In the genomic region with DNA sequence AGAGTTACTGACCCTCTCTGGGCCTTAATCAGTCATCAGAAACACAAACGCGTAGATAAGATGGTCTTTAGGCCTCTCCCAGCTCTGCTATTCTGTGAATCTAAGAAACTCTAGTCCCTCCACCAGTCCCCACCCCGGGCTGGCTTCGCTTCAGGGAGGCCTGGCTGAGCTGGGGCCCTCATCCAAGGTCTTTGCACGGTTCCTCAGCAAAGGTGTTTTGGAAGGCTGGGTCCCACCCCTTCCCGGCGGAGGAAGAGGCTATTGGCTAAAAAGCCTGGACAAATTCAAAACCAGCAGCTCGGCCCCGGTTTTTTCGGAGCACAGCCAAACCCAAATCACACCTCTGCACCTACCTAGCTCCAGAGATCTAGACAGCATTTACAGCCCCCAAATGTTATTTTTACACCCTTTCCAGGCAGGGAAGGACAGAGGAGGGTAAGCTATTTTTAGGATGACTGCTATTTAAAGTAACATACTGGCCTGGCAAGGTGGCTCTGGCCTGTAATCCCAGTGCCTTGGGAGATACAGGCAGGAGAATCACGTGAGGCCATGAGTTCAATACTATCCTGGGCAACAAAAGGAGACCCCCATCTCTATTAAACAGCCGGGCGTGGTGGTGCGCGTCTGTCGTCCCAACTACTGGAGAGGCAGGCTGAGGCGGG, we compare ENCODE assay signal across 8 cellular contexts. TPM values are rescaled to one million over a fixed set of nuclear protein-coding genes. Genes with fewer than 3 reads are reported as not detected.
A peak's percentile ranks its signal among the peaks of the same experiment; 100 is the strongest.
DNase-seq lines count a peak whose midpoint lies in the region; ATAC-seq, FAIRE-seq and TF ChIP-seq lines count a peak whose summit lies in the region.

No MANE protein-coding gene starts in this region.

- SMC1A ChIA-PET in GM12878 (lab: Charles Lee; ENCODE audit: uncharacterized antibody, unreplicated experiment) = interaction anchor here (0.7 to 3.3 kb wide), 18 partner anchors 12 to 333 kb away, joined by 3 to 64 read pairs (median 3); no protein-coding TSS in a partner anchor

- whole genome bisulfite sequencing in GM12878 (ENCODE audit: insufficient coverage, insufficient replicate concordance, low lambda C conversion rate, missing lambda C conversion rate) = 79% methylated on average over 17 of the region's 17 CpGs

- H3K9me3 Mint-ChIP-seq in activated CD4-positive, alpha-beta T cell treated with anti-CD3 and anti-CD28 coated beads, Interleukin-2, amount 10 ng/mL, durations not matched to agents 24 days and 14 days = no peaks in the 10 kb centered on the region

- H3K9me3 ChIP-seq in GM12878 (replicated peaks; ENCODE audit: control insufficient read depth, insufficient read depth, low read length) (no peaks in the 10 kb centered on the region), subcutaneous abdominal adipose tissue (ENCODE audit: control insufficient read depth in 5 of 5, low read length in 5 of 5) (no peaks in the 10 kb centered on the region)

- DNase-seq in activated CD4-positive, alpha-beta T cell treated with anti-CD3 and anti-CD28 coated beads, Interleukin-2, amount 10 ng/mL, durations not matched to agents 24 days and 14 days = no peak
- no peak for DNase-seq in activated CD4-positive, alpha-beta T cell treated with anti-CD3 and anti-CD28 coated beads for 1 hour
- DNase-seq in GM12878 (ENCODE audit: low read depth, low spot score) (no peak), iris pigment epithelial cell (ENCODE audit: low read depth) (peak; percentile 6), midbrain (lab: John Stamatoyannopoulos, UW) (no peak), D721Med (ENCODE audit: insufficient read length, low spot score) (no peak)

- RAD21 ChIA-PET in GM12878 (lab: Charles Lee; ENCODE audit: unreplicated experiment) = interaction anchor here (0.6 to 3.6 kb wide), 22 partner anchors 10 to 333 kb away, joined by 3 to 88 read pairs (median 4); a partner anchor contains a TSS

- no peak overlapping the region for H3K27ac Mint-ChIP-seq in activated CD4-positive, alpha-beta T cell treated with anti-CD3 and anti-CD28 coated beads, Interleukin-2, amount 10 ng/mL, durations not matched to agents 24 days and 14 days

- BruUV-seq in GM12878 (replicated peaks; lab: Mats Ljungman, UMichigan) = no TSS peak

- peak overlapping the region; percentile 94 for H2AFZ ChIP-seq in GM12878 (ENCODE audit: control insufficient read depth, low read depth, low read length)

- in situ Hi-C loops in GM12878 (cut with MboI) = loop anchor here (5.0 kb wide), 1 partner anchor 330 kb away; no protein-coding TSS in a partner anchor

- peaks cover 8% of the 10 kb centered on the region for H3K27me3 Mint-ChIP-seq in activated CD4-positive, alpha-beta T cell treated with anti-CD3 and anti-CD28 coated beads, Interleukin-2, amount 10 ng/mL, durations not matched to agents 24 days and 14 days

- H4K20me1 ChIP-seq in GM12878 (ENCODE audit: control insufficient read depth, insufficient read depth) = no peaks in the 10 kb centered on the region

- POLR2A ChIA-PET in GM12878 (lab: Charles Lee) = interaction anchor here (0.6 kb wide), 1 partner anchor 84 kb away, joined by 3 read pairs; no protein-coding TSS in a partner anchor

- H3K27me3 ChIP-seq in GM12878 (replicated peaks in 1 of 2; ENCODE audit: control insufficient read depth in 2 of 2, insufficient read depth in 2 of 2, low read length in 1 of 2) (no peaks in the 10 kb centered on the region), subcutaneous abdominal adipose tissue (ENCODE audit: control insufficient read depth in 5 of 5, insufficient read depth in 4 of 5, low read length in 5 of 5) (no peaks in the 10 kb centered on the region)

- TF ChIP-seq CTCF in GM12878 (IDR thresholded peaks at IDR 0.05 in 2 of 3, conservative IDR thresholded peaks at IDR 0.05 in 1 of 3; ENCODE audit: control insufficient read depth in 2 of 3, extremely low read depth in 1 of 3, insufficient read depth in 1 of 3, low read depth in 3 of 3, low read length in 3 of 3) (no peak), D721Med (IDR thresholded peaks at IDR 0.05; ENCODE audit: insufficient read depth, missing control alignments) (no peak)

- H3K4me3 ChIP-seq in GM12878 (peak overlapping the region; percentile 86), subcutaneous abdominal adipose tissue (ENCODE audit: low read depth in 1 of 5, low read length in 5 of 5) (peak overlapping the region; percentile 70 to 92 (median 78))

- H3K4me1 Mint-ChIP-seq in activated CD4-positive, alpha-beta T cell treated with anti-CD3 and anti-CD28 coated beads, Interleukin-2, amount 10 ng/mL, durations not matched to agents 24 days and 14 days = peaks cover 6% of the 10 kb centered on the region

- CTCF ChIA-PET in GM12878 (lab: Yijun Ruan, JAX) = interaction anchor here (0.6 to 5.4 kb wide), 68 partner anchors 9 to 904 kb away, joined by 3 to 157 read pairs (median 4); a partner anchor contains a TSS

- H3K27ac ChIP-seq in GM12878 (ENCODE audit: control insufficient read depth, insufficient read depth) = peak overlapping the region; percentile 81
- no peak overlapping the region for H3K27ac ChIP-seq in subcutaneous abdominal adipose tissue (ENCODE audit: low read depth, low read length)

- H3K4me2 ChIP-seq in GM12878 (ENCODE audit: control insufficient read depth, insufficient read depth) = peak overlapping the region; percentile 97

- H3K36me3 Mint-ChIP-seq in activated CD4-positive, alpha-beta T cell treated with anti-CD3 and anti-CD28 coated beads, Interleukin-2, amount 10 ng/mL, durations not matched to agents 24 days and 14 days (ENCODE audit: low read depth) = no peaks in the 10 kb centered on the region

- TF ChIP-seq RAD21 in GM12878 (IDR thresholded peaks at IDR 0.05; ENCODE audit: insufficient read depth, low read depth, low read length) = no peak

- no peak for TF ChIP-seq EP300 in GM12878 (IDR thresholded peaks at IDR 0.05; ENCODE audit: borderline replicate concordance in 1 of 2, control insufficient read depth in 1 of 2, low read depth in 2 of 2, low read length in 2 of 2)

- no peaks in the 10 kb centered on the region for H3K79me2 ChIP-seq in GM12878 (ENCODE audit: control insufficient read depth, insufficient read depth, low read length)

- H3K4me1 ChIP-seq in GM12878 (ENCODE audit: control insufficient read depth, insufficient read depth, low read length) (peaks cover 6% of the 10 kb centered on the region), subcutaneous abdominal adipose tissue (ENCODE audit: control insufficient read depth in 5 of 5, insufficient read depth in 5 of 5, low read length in 5 of 5) (peaks cover 0 to 25% (median 21%) of the 10 kb centered on the region in 5 donors)

- peak overlapping the region; percentile 58 for H3K9ac ChIP-seq in GM12878 (ENCODE audit: control insufficient read depth, insufficient read depth, low read length)
- H3K9ac ChIP-seq in subcutaneous abdominal adipose tissue (ENCODE audit: low read length in 5 of 5) = peak overlapping the region in 4 of 5 donors; percentile 32 to 77 (median 72)

- peak overlapping the region; percentile 87 for H3K4me3 Mint-ChIP-seq in activated CD4-positive, alpha-beta T cell treated with anti-CD3 and anti-CD28 coated beads, Interleukin-2, amount 10 ng/mL, durations not matched to agents 24 days and 14 days

- ATAC-seq in GM12878 = no peak
- no peak for ATAC-seq in GM21423 (IDR thresholded peaks at IDR 0.05; ENCODE audit: unreplicated experiment)

- H3K36me3 ChIP-seq in GM12878 (ENCODE audit: control insufficient read depth in 2 of 2, insufficient read depth in 2 of 2, low read length in 1 of 2) = no peaks in the 10 kb centered on the region
- no peaks in the 10 kb centered on the region for H3K36me3 ChIP-seq in subcutaneous abdominal adipose tissue (ENCODE audit: control insufficient read depth in 5 of 5, insufficient read depth in 5 of 5, low read length in 5 of 5)

- intact Hi-C loops in activated CD4-positive, alpha-beta T cell treated with anti-CD3 and anti-CD28 coated beads, Interleukin-2, amount 10 ng/mL, durations not matched to agents 24 days and 14 days (cut with micrococcal nuclease) = no loop called here
- intact Hi-C loops in GM12878 (cut with micrococcal nuclease; ENCODE audit: unreplicated experiment) = no loop called here

- FAIRE-seq in GM12878 (lab: Jason Lieb, UNC) (no peak), D721Med (lab: Jason Lieb, UNC) (no peak)

- TF ChIP-seq POLR2A in GM12878 (IDR thresholded peaks at IDR 0.05; ENCODE audit: low read depth, low read length) = no peak

RNA-seq across cellular contexts. Expression of a gene that starts 13.2 kb away (rescaled TPM):
- total RNA-seq in activated CD4-positive, alpha-beta T cell treated with anti-CD3 and anti-CD28 coated beads, Interleukin-2, amount 10 ng/mL, durations not matched to agents 24 days and 14 days = 47.4 and 49.5 TPM in 2 replicates
- total RNA-seq in GM12878 (2013; cell fraction: nucleolus; rRNA removed) = 56.3 and 58.2 TPM in 2 replicates
- total RNA-seq in GM12878 (2014; rRNA removed) = 47.8 and 54.1 TPM in 2 replicates
- 25.8 and 27.1 TPM in 2 replicates for total RNA-seq in GM12878 (2014; rRNA removed; fragmentation: Illumina TruSeq; extraction: Trizol)
- 46.4 and 47.0 TPM in 2 replicates for total RNA-seq in GM12878 (2021)
- polyA plus RNA-seq in GM12878 (2011; ENCODE audit: low read depth) = 24.2 TPM
- 45.2 and 67.4 TPM in 2 replicates for polyA plus RNA-seq in GM12878 (2011; rRNA removed)
- polyA plus RNA-seq in GM12878 (2011; cell fraction: cytosol; rRNA removed) = 116 and 117 TPM in 2 replicates
- 86.4 and 97.9 TPM in 2 replicates for polyA plus RNA-seq in GM12878 (2011; cell fraction: nucleus; rRNA removed)
- 34.6 and 42.2 TPM in 2 replicates for polyA plus RNA-seq in GM12878 (2012)
- polyA plus RNA-seq in GM12878 (2014; fragmentation: Illumina TruSeq; extraction: Trizol) = 8.9 and 27.4 TPM in 2 replicates
- 1 to 10 TPM; 1.7 to 7.7 TPM for polyA plus RNA-seq in GM12878 (2014; fragmentation: Nextera tagmentation; extraction: Ambion mirVana)
- polyA plus RNA-seq in GM12878 (2014; rRNA removed) = 51.9 and 52.8 TPM in 2 replicates
- 10 to 100 TPM; 67.3 to 68.0 TPM for polyA plus RNA-seq in GM12878 (2016; fragmentation: Nextera tagmentation; extraction: Ambion mirVana)
- polyA minus RNA-seq in GM12878 (2011; rRNA and poly(A)+ RNA removed) = 30.0 and 58.2 TPM in 2 replicates
- 19.0 and 20.8 TPM in 2 replicates for polyA minus RNA-seq in GM12878 (2011; cell fraction: cytosol; rRNA and poly(A)+ RNA removed)
- 27.0 and 38.5 TPM in 2 replicates for polyA minus RNA-seq in GM12878 (2011; cell fraction: nucleus; rRNA and poly(A)+ RNA removed)

RNA-seq across cellular contexts. Expression of a gene that starts 46.9 kb away (rescaled TPM):
- total RNA-seq in activated CD4-positive, alpha-beta T cell treated with anti-CD3 and anti-CD28 coated beads, Interleukin-2, amount 10 ng/mL, durations not matched to agents 24 days and 14 days = 2.8 and 3.4 TPM in 2 replicates
- 44.9 and 47.6 TPM in 2 replicates for total RNA-seq in GM12878 (2013; cell fraction: nucleolus; rRNA removed)
- 10.2 and 10.3 TPM in 2 replicates for total RNA-seq in GM12878 (2014; rRNA removed)
- 7.2 and 8.1 TPM in 2 replicates for total RNA-seq in GM12878 (2014; rRNA removed; fragmentation: Illumina TruSeq; extraction: Trizol)
- 24.5 and 24.7 TPM in 2 replicates for total RNA-seq in GM12878 (2021)
- 6.7 TPM for polyA plus RNA-seq in GM12878 (2011; ENCODE audit: low read depth)
- 6.2 and 10.4 TPM in 2 replicates for polyA plus RNA-seq in GM12878 (2011; rRNA removed)
- polyA plus RNA-seq in GM12878 (2011; cell fraction: cytosol; rRNA removed) = 8.6 and 10.3 TPM in 2 replicates
- polyA plus RNA-seq in GM12878 (2011; cell fraction: nucleus; rRNA removed) = 19.1 and 19.2 TPM in 2 replicates
- 9.1 and 9.4 TPM in 2 replicates for polyA plus RNA-seq in GM12878 (2012)
- 21.2 and 21.4 TPM in 2 replicates for polyA plus RNA-seq in GM12878 (2014; fragmentation: Illumina TruSeq; extraction: Trizol)
- polyA plus RNA-seq in GM12878 (2014; fragmentation: Nextera tagmentation; extraction: Ambion mirVana) = 1 to 10 TPM; 5.5 to 7.1 TPM
- polyA plus RNA-seq in GM12878 (2014; rRNA removed) = 12.6 and 16.5 TPM in 2 replicates
- polyA plus RNA-seq in GM12878 (2016; fragmentation: Nextera tagmentation; extraction: Ambion mirVana) = 1 to 10 TPM; 7.0 to 7.5 TPM
- 12.4 and 14.8 TPM in 2 replicates for polyA minus RNA-seq in GM12878 (2011; rRNA and poly(A)+ RNA removed)
- polyA minus RNA-seq in GM12878 (2011; cell fraction: cytosol; rRNA and poly(A)+ RNA removed) = 4.9 and 8.8 TPM in 2 replicates
- polyA minus RNA-seq in GM12878 (2011; cell fraction: nucleus; rRNA and poly(A)+ RNA removed) = 5.1 and 10.0 TPM in 2 replicates

RNA-seq across cellular contexts. Expression of a gene that starts 51.1 kb away (rescaled TPM):
- 0.16 and 0.17 TPM in 2 replicates for total RNA-seq in activated CD4-positive, alpha-beta T cell treated with anti-CD3 and anti-CD28 coated beads, Interleukin-2, amount 10 ng/mL, durations not matched to agents 24 days and 14 days
- 0.10 and 0.12 TPM in 2 replicates for total RNA-seq in GM12878 (2013; cell fraction: nucleolus; rRNA removed)
- 0.05 TPM in 1 of 2 replicates, not detected in the other for total RNA-seq in GM12878 (2014; rRNA removed)
- 0.04 TPM in 1 of 2 replicates, not detected in the other for total RNA-seq in GM12878 (2014; rRNA removed; fragmentation: Illumina TruSeq; extraction: Trizol)
- total RNA-seq in GM12878 (2021) = 0.08 and 0.10 TPM in 2 replicates
- polyA plus RNA-seq in GM12878 (2011; ENCODE audit: low read depth) = not detected
- polyA plus RNA-seq in GM12878 (2011; rRNA removed) = not detected in 2 replicates
- 0.07 TPM in 1 of 2 replicates, not detected in the other for polyA plus RNA-seq in GM12878 (2011; cell fraction: cytosol; rRNA removed)
- polyA plus RNA-seq in GM12878 (2011; cell fraction: nucleus; rRNA removed) = 0.10 and 0.13 TPM in 2 replicates
- 0.03 and 0.04 TPM in 2 replicates for polyA plus RNA-seq in GM12878 (2012)
- polyA plus RNA-seq in GM12878 (2014; fragmentation: Illumina TruSeq; extraction: Trizol) = 0.06 and 0.13 TPM in 2 replicates
- under 1 TPM in 1 of 2 experiments, not detected in 1; 0.02 TPM for polyA plus RNA-seq in GM12878 (2014; fragmentation: Nextera tagmentation; extraction: Ambion mirVana)
- polyA plus RNA-seq in GM12878 (2014; rRNA removed) = 0.04 and 0.10 TPM in 2 replicates
- polyA plus RNA-seq in GM12878 (2016; fragmentation: Nextera tagmentation; extraction: Ambion mirVana) = not detected
- not detected in 2 replicates for polyA minus RNA-seq in GM12878 (2011; rRNA and poly(A)+ RNA removed)
- not detected in 2 replicates for polyA minus RNA-seq in GM12878 (2011; cell fraction: cytosol; rRNA and poly(A)+ RNA removed)
- polyA minus RNA-seq in GM12878 (2011; cell fraction: nucleus; rRNA and poly(A)+ RNA removed) = 0.10 TPM in 1 of 2 replicates, not detected in the other
